Comparison of ENCODE assay signal across 8 cellular contexts in the genomic region with DNA sequence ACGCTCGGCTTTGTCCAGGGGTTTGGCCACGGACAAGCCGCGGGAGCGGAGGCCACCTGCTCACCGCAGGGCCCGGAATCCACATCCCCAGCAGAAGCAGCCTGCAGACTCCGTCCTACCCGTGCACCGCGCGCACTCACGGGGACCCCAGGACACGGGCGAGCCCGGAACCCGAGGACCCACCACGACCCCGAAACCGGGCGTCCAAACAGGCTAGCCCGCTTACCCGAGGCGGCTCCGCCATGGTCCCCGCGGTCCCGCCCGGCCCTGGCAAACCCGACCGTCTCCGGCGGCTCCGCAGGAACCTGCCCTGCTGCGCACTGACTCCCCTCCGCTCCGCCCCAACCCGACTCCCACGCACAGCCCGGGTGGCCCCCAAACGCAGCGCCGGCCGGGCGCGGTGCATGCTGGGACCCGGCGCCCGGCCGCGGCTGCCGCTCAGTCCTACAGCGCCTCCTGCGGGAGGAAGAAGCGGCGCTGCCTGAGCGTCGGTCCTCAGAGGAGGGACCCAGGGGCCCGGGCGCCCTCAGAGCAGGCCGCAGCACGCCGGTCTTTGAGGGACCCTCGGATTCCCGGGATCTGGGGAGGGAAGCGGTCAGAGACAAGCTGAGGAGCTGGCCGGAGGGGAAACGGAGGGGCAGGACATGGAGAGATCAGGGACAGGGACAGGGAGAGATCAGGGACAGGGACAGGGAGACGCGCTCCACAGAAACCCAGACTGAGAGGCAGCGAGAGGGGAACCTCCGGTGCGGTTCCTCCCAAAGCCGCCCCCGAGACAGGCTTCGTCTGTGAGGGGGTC. TPM values are rescaled to one million over a fixed set of nuclear protein-coding genes. Genes with fewer than 3 reads are reported as not detected.
DNase-seq lines count a peak whose midpoint lies in the region; ATAC-seq and TF ChIP-seq lines count a peak whose summit lies in the region.

ZNF786 (minus strand) TSS at position 322 of the 799 bp plus-strand sequence; CDS start at position 244, 78 bp downstream.

- H3K27me3 Mint-ChIP-seq in CD14-positive monocyte (ENCODE audit: low read depth in 3 of 3): no peaks in the 10 kb centered on the region
- H3K27me3 Mint-ChIP-seq in activated CD4-positive, alpha-beta T cell treated with anti-CD3 and anti-CD28 coated beads, Interleukin-2, amount 10 ng/mL, durations not matched to agents 7 days and 5 days: no peaks in the 10 kb centered on the region
- H3K27me3 Mint-ChIP-seq in dendritic cell treated with granulocyte-macrophage colony-stimulating factor and Interleukin-4, amounts not matched to agents 40 ng/mL and 50 ng/mL, for 4 days: no peaks in the 10 kb centered on the region

- peak within 1 kb of the TSS; percentile 76 for H3K4me3 ChIP-seq in lower leg skin (ENCODE audit: low read depth, poor library complexity, severe bottlenecking)

- H3K9me3 Mint-ChIP-seq in CD14-positive monocyte: peaks cover 0 to 2% (median 0%) of the 10 kb centered on the region in 7 donors
- H3K9me3 Mint-ChIP-seq in activated CD4-positive, alpha-beta T cell treated with anti-CD3 and anti-CD28 coated beads, Interleukin-2, amount 10 ng/mL, durations not matched to agents 7 days and 5 days: peaks cover 4% of the 10 kb centered on the region
- H3K9me3 Mint-ChIP-seq in dendritic cell treated with granulocyte-macrophage colony-stimulating factor and Interleukin-4, amounts not matched to agents 40 ng/mL and 50 ng/mL, for 4 days: no peaks in the 10 kb centered on the region

- WGBS in lower leg skin, 2 donors: 0% methylated on average over 23 to 50 of the region's 77 CpGs

- ATAC-seq in GM19328 (IDR thresholded peaks at IDR 0.05; ENCODE audit: unreplicated experiment): peak; percentile 87
- peak; percentile 85 for ATAC-seq in HG03469 (IDR thresholded peaks at IDR 0.05; ENCODE audit: unreplicated experiment)

- peak within 1 kb of the TSS; percentile 99 to 100 for H3K4me3 Mint-ChIP-seq in CD14-positive monocyte
- H3K4me3 Mint-ChIP-seq in activated CD4-positive, alpha-beta T cell treated with anti-CD3 and anti-CD28 coated beads, Interleukin-2, amount 10 ng/mL, durations not matched to agents 7 days and 5 days: peak within 1 kb of the TSS; percentile 95
- peak within 1 kb of the TSS; percentile 98 for H3K4me3 Mint-ChIP-seq in dendritic cell treated with granulocyte-macrophage colony-stimulating factor and Interleukin-4, amounts not matched to agents 40 ng/mL and 50 ng/mL, for 4 days

- TF ChIP-seq CTCF in CD14-positive monocyte (IDR thresholded peaks at IDR 0.05) (peak; percentile 92), lower leg skin (IDR thresholded peaks at IDR 0.05) (peak in 1 of 3 donors; percentile 94)

- no peak for TF ChIP-seq POLR2A in lower leg skin (IDR thresholded peaks at IDR 0.05)

- POLR2A ChIA-PET in activated CD4-positive, alpha-beta T cell treated with anti-CD3 and anti-CD28 coated beads, Interleukin-2, amount 10 ng/mL, durations not matched to agents 7 days and 5 days (lab: Charles Lee): no interaction called here

- H3K27ac Mint-ChIP-seq in CD14-positive monocyte: peak within 1 kb of the TSS; percentile 85 to 99 (median 98)
- peak within 1 kb of the TSS; percentile 99 for H3K27ac Mint-ChIP-seq in activated CD4-positive, alpha-beta T cell treated with anti-CD3 and anti-CD28 coated beads, Interleukin-2, amount 10 ng/mL, durations not matched to agents 7 days and 5 days
- H3K27ac Mint-ChIP-seq in dendritic cell treated with granulocyte-macrophage colony-stimulating factor and Interleukin-4, amounts not matched to agents 40 ng/mL and 50 ng/mL, for 4 days: peak within 1 kb of the TSS; percentile 90

- intact Hi-C loops in CD14-positive monocyte (cut with micrococcal nuclease) (loop anchor here (2.0 to 5.0 kb wide), 2 partner anchors 63 to 86 kb away; partner anchors contain the start of gene PDIA4 (in 2 of the 2)), lower leg skin (cut with DNase I; ENCODE audit: low total_unique reads) (loop anchor here (10.0 kb wide), 1 partner anchor 86 kb away; no protein-coding TSS in a partner anchor)
- intact Hi-C loops in dendritic cell treated with granulocyte-macrophage colony-stimulating factor and Interleukin-4, amounts not matched to agents 40 ng/mL and 50 ng/mL, for 4 days (cut with micrococcal nuclease): loop anchor here (1.0 to 10.0 kb wide), 5 partner anchors 36 to 586 kb away; partner anchors contain the start of genes EZH2, PDIA4 and ZNF425

- DNase-seq in CD14-positive monocyte (ENCODE audit: low spot score) (peak; percentile 76), NCI-H526 treated with DMSO at 0.1 percent for 48 hours (lab: John Stamatoyannopoulos, UW) (peak; percentile 86), lower leg skin (ENCODE audit: low spot score in 2 of 2) (peak; percentile 68 to 96)
- peak; percentile 90 for DNase-seq in activated CD4-positive, alpha-beta T cell treated with anti-CD3 and anti-CD28 coated beads, Interleukin-2, amount 10 ng/mL, durations not matched to agents 7 days and 5 days
- peak; percentile 94 to 95 for DNase-seq in stimulated activated CD4-positive, alpha-beta T cell treated with anti-CD3 and anti-CD28 coated beads, Interleukin-4, amount 100 ng/mL, for 4 hours

- H3K4me1 Mint-ChIP-seq in CD14-positive monocyte: peaks cover 44% of the 10 kb centered on the region
- H3K4me1 Mint-ChIP-seq in activated CD4-positive, alpha-beta T cell treated with anti-CD3 and anti-CD28 coated beads, Interleukin-2, amount 10 ng/mL, durations not matched to agents 7 days and 5 days: peaks cover 14% of the 10 kb centered on the region
- peaks cover 42% of the 10 kb centered on the region for H3K4me1 Mint-ChIP-seq in dendritic cell treated with granulocyte-macrophage colony-stimulating factor and Interleukin-4, amounts not matched to agents 40 ng/mL and 50 ng/mL, for 4 days (ENCODE audit: low read depth)

- CTCF ChIA-PET in activated CD4-positive, alpha-beta T cell treated with anti-CD3 and anti-CD28 coated beads, Interleukin-2, amount 10 ng/mL, durations not matched to agents 7 days and 5 days (lab: Charles Lee): interaction anchor here (0.6 kb wide), 3 partner anchors 14 to 133 kb away, joined by 3 to 7 read pairs (median 3); no protein-coding TSS in a partner anchor

- H3K36me3 Mint-ChIP-seq in CD14-positive monocyte: no peaks in the 10 kb centered on the region
- peaks cover 16% of the 10 kb centered on the region for H3K36me3 Mint-ChIP-seq in activated CD4-positive, alpha-beta T cell treated with anti-CD3 and anti-CD28 coated beads, Interleukin-2, amount 10 ng/mL, durations not matched to agents 7 days and 5 days (ENCODE audit: low read depth)
- peaks cover 12% of the 10 kb centered on the region for H3K36me3 Mint-ChIP-seq in dendritic cell treated with granulocyte-macrophage colony-stimulating factor and Interleukin-4, amounts not matched to agents 40 ng/mL and 50 ng/mL, for 4 days (ENCODE audit: low read depth)

RNA-seq across cellular contexts. Expression of gene ZNF786, which starts in this region (rescaled TPM):
- 1 to 10 TPM in 1 of 2 donors, under 1 TPM in 1; 0.84 to 1.2 TPM for polyA plus RNA-seq in CD14-positive monocyte
- total RNA-seq in activated CD4-positive, alpha-beta T cell treated with anti-CD3 and anti-CD28 coated beads, Interleukin-2, amount 10 ng/mL, durations not matched to agents 7 days and 5 days: 1 to 10 TPM; 7.7 to 8.1 TPM
- 10 to 100 TPM in 3 of 4 donors, 1 to 10 TPM in 1; 8.3 to 19.1 (median 16.3) TPM for total RNA-seq in lower leg skin

Comparison
In these comparisons a context has a peak if more than half of its experiments do, and no peak if none do; other contexts are left out.
1. Peak in every context shown above with its lines: DNase-seq, ATAC-seq and H3K4me3 ChIP-seq.